In the genomic region with DNA sequence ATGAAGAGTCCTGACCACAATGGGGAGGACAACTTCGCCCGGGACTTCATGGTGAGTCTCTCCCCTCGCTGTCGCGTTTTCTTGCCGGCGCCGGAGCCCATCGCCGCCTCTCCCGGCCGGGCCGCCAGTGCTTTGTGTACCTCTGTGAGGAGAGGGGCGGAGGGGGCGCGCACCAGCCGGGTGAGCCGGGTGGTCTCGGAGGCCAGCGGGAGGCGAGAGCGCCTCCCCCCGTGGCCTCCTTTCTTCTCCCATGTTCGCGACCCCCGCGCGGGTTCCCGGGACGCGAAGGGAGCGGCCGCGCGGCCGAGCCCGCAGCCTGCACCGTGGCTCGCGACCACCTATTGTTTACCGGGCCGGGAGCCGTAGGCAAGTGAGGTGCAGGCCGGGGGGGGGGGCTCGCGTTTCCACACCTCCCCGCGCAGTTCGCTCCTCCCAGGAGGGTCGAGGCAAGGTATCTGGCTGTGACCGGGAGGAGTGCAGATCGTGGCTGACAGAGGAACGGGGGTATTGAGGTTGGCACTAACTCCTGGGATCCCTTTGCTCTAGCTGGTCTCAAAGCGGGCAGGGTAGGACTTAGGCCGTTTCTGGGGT, we compare ENCODE assay signal across 8 cellular contexts. TPM values are rescaled to one million over a fixed set of nuclear protein-coding genes. Genes with fewer than 3 reads are reported as not detected.
DNase-seq lines count a peak whose midpoint lies in the region; ATAC-seq, FAIRE-seq and TF ChIP-seq lines count a peak whose summit lies in the region.

No MANE protein-coding gene starts in this region.

- H2AFZ ChIP-seq in IMR-90 (replicated peaks; ENCODE audit: low read length, poor library complexity) = peak overlapping the region; percentile 89

- dilution Hi-C loops in IMR-90 (cut with HindIII; ENCODE audit: low sequenced_read_pairs, unreplicated experiment) = no loop called here

- ATAC-seq in IMR-90 (ENCODE audit: low read depth) = peak; percentile 0; the same call in 1 of the 2 replicates
- ATAC-seq in GM18520 (IDR thresholded peaks at IDR 0.05; ENCODE audit: unreplicated experiment) = no peak

- TF ChIP-seq CTCF in AG04450 (IDR thresholded peaks at IDR 0.05; ENCODE audit: low read depth, low read length) (no peak), IMR-90 (conservative IDR thresholded peaks at IDR 0.05; ENCODE audit: low read depth, low read length) (no peak)

- peak overlapping the region; percentile 99 for H3K56ac ChIP-seq in IMR-90 (ENCODE audit: extremely low read depth, insufficient read depth, low read length)

- in situ Hi-C loops in IMR-90 (cut with MboI; ENCODE audit: low sequenced_read_pairs) = no loop called here

- peak overlapping the region; percentile 100 for H3K9ac ChIP-seq in IMR-90 (ENCODE audit: low read depth, low read length)
- peak overlapping the region; percentile 93 to 99 (median 98) for H3K9ac ChIP-seq in skeletal muscle tissue (ENCODE audit: low read depth in 1 of 3, low read length in 3 of 3)

- peaks cover 0 to 36% of the 10 kb centered on the region in 2 experiments; a peak in 2 of 4 replicates for H3K79me1 ChIP-seq in IMR-90 (ENCODE audit: low read depth in 1 of 2, low read length in 2 of 2)

- H3K18ac ChIP-seq in IMR-90 (ENCODE audit: low read depth, low read length) = peak overlapping the region; percentile 89

- POLR2A ChIA-PET in AG04450 (lab: Yijun Ruan, JAX) = interaction anchor here (0.5 to 1.3 kb wide), 4 partner anchors 124 to 261 kb away, joined by 3 to 8 read pairs (median 4); no protein-coding TSS in a partner anchor
- POLR2A ChIA-PET in IMR-90 (lab: Charles Lee; ENCODE audit: unreplicated experiment) = no interaction called here

- no peak for TF ChIP-seq RAD21 in IMR-90 (IDR thresholded peaks at IDR 0.05; ENCODE audit: low read length)

- 0% methylated on average over 13 of the region's 55 CpGs; no CpG with 5 or more reads in 1 of the 2 experiments for WGBS in IMR-90 (ENCODE audit: extremely low coverage in 2 of 2, insufficient read length in 1 of 2), 2 experiments

- no peak for FAIRE-seq in GM19239 (lab: Jason Lieb, UNC)

- H3K27me3 ChIP-seq in AG04450 (ENCODE audit: control insufficient read depth, insufficient read depth, low read length) (no peaks in the 10 kb centered on the region), IMR-90 (ENCODE audit: control insufficient read depth, insufficient read depth, low read length) (no peaks in the 10 kb centered on the region), skeletal muscle tissue (ENCODE audit: control insufficient read depth in 3 of 3, insufficient read depth in 3 of 3, low read length in 3 of 3) (no peaks in the 10 kb centered on the region)

- peaks cover 33% of the 10 kb centered on the region for H4K20me1 ChIP-seq in IMR-90 (ENCODE audit: insufficient read depth, low read length)

- DNase-seq in AG04450 (ENCODE audit: low read depth, low spot score) (no peak), GM19239 (ENCODE audit: insufficient read length, low spot score) (peak; percentile 28), IMR-90 (no peak), SW480 (ENCODE audit: low spot score) (peak; percentile 88), astrocyte of the hippocampus (ENCODE audit: low read depth, low spot score) (peak; percentile 67)

- peaks cover 9% of the 10 kb centered on the region; the same call in 1 of the 2 replicates for H3K9me3 ChIP-seq in AG04450 (ENCODE audit: control insufficient read depth, insufficient read depth, low read length)
- H3K9me3 ChIP-seq in IMR-90 (ENCODE audit: control insufficient read depth, insufficient read depth, low read length) = no peaks in the 10 kb centered on the region
- H3K9me3 ChIP-seq in skeletal muscle tissue (ENCODE audit: control insufficient read depth in 3 of 3, low read length in 3 of 3) = no peaks in the 10 kb centered on the region

- peak overlapping the region; percentile 100 for H2AK9ac ChIP-seq in IMR-90 (replicated peaks; ENCODE audit: low read depth, low read length, poor library complexity)

- H3K4me1 ChIP-seq in IMR-90 (ENCODE audit: control insufficient read depth, insufficient read depth, low read length) = peaks cover 10% of the 10 kb centered on the region
- peaks cover 0 to 10% (median 8%) of the 10 kb centered on the region in 3 donors for H3K4me1 ChIP-seq in skeletal muscle tissue (ENCODE audit: control insufficient read depth in 3 of 3, insufficient read depth in 3 of 3, low read length in 3 of 3)

- H2AK5ac ChIP-seq in IMR-90 (ENCODE audit: low read depth, low read length) = peak overlapping the region; percentile 98

- peaks cover 13% of the 10 kb centered on the region; the same call in 1 of the 2 replicates for H3K9me1 ChIP-seq in IMR-90 (ENCODE audit: insufficient read depth, low read length)

- H3K14ac ChIP-seq in IMR-90 (replicated peaks; ENCODE audit: low read depth, low read length) = peak overlapping the region; percentile 99

- H3K27ac ChIP-seq in AG04450 (ENCODE audit: low read depth, low read length) (peak overlapping the region; percentile 84), IMR-90 (ENCODE audit: insufficient read depth, low read length) (peak overlapping the region; percentile 99), skeletal muscle tissue (ENCODE audit: low read depth, low read length) (peak overlapping the region; percentile 96)

- H4K8ac ChIP-seq in IMR-90 (ENCODE audit: low read depth in 2 of 2, low read length in 2 of 2) = peak overlapping the region; percentile 96 to 98

- peak overlapping the region; percentile 10; the same call in 1 of the 2 replicates for H2BK20ac ChIP-seq in IMR-90 (ENCODE audit: low read depth, low read length)

- TF ChIP-seq POLR2A in IMR-90 (IDR thresholded peaks at IDR 0.05; ENCODE audit: low read depth, low read length) = 0 out of 2 replicates have a peak, but pooled peaks have one; percentile 17

- H3K36me3 ChIP-seq in IMR-90 (ENCODE audit: control insufficient read depth, insufficient read depth, low read length) (no peaks in the 10 kb centered on the region), skeletal muscle tissue (ENCODE audit: control insufficient read depth in 3 of 3, insufficient read depth in 3 of 3, low read length in 3 of 3) (no peaks in the 10 kb centered on the region)

- H3K4ac ChIP-seq in IMR-90 (ENCODE audit: low read depth, low read length) = peak overlapping the region; percentile 99

- BruUV-seq in IMR-90 (replicated peaks; lab: Mats Ljungman, UMichigan) = no TSS peak

- H3K4me3 ChIP-seq in AG04450 (ENCODE audit: low read depth, low read length) (peak overlapping the region; percentile 99), IMR-90 (ENCODE audit: insufficient read depth, low read depth, low read length) (peak overlapping the region; percentile 87), iPS-11a (ENCODE audit: low read depth, low read length) (peak overlapping the region; percentile 96), skeletal muscle tissue (ENCODE audit: low read length in 3 of 3) (peak overlapping the region; percentile 93 to 97 (median 94))

- intact Hi-C loops in IMR-90 (cut with micrococcal nuclease) = loop anchor here (5.0 kb wide), 2 partner anchors 125 to 175 kb away; no protein-coding TSS in a partner anchor

- H2BK5ac ChIP-seq in IMR-90 (ENCODE audit: low read depth, low read length, poor library complexity, severe bottlenecking) = peak overlapping the region; percentile 96

- peak overlapping the region; percentile 89 for H2BK120ac ChIP-seq in IMR-90 (ENCODE audit: low read depth, low read length)

- peak overlapping the region; percentile 99 for H4K91ac ChIP-seq in IMR-90 (ENCODE audit: insufficient read depth, low read depth, low read length)

- peak overlapping the region; percentile 92 for H2BK15ac ChIP-seq in IMR-90 (ENCODE audit: low read depth, low read length)

- CTCF ChIA-PET in AG04450 (lab: Charles Lee) = no interaction called here
- CTCF ChIA-PET in IMR-90 (lab: Yijun Ruan, JAX) = no interaction called here

- H4K5ac ChIP-seq in IMR-90 (ENCODE audit: low read depth, low read length) = peak overlapping the region; percentile 99

- H3K4me2 ChIP-seq in IMR-90 (ENCODE audit: low read depth, low read length) = peak overlapping the region; percentile 81

- H3K23ac ChIP-seq in IMR-90 (ENCODE audit: low read depth, low read length) = peak overlapping the region; percentile 99

TF ChIP-seq in IMR-90, 13 proteins besides CTCF, POLR2A, EP300 and RAD21:
- no peak for TF ChIP-seq SMC3 (IDR thresholded peaks at IDR 0.05; ENCODE audit: low read depth, low read length)
- TF ChIP-seq MXI1 (IDR thresholded peaks at IDR 0.05; ENCODE audit: borderline replicate concordance, low read depth, low read length) = no peak
- TF ChIP-seq NFE2L2 (IDR thresholded peaks at IDR 0.05; ENCODE audit: low read depth, low read length) = no peak
- no peak for TF ChIP-seq MAZ (IDR thresholded peaks at IDR 0.05; ENCODE audit: borderline replicate concordance, low read depth, low read length)
- TF ChIP-seq, protein P1, sequence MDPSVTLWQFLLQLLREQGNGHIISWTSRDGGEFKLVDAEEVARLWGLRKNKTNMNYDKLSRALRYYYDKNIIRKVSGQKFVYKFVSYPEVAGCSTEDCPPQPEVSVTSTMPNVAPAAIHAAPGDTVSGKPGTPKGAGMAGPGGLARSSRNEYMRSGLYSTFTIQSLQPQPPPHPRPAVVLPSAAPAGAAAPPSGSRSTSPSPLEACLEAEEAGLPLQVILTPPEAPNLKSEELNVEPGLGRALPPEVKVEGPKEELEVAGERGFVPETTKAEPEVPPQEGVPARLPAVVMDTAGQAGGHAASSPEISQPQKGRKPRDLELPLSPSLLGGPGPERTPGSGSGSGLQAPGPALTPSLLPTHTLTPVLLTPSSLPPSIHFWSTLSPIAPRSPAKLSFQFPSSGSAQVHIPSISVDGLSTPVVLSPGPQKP (IDR thresholded peaks at IDR 0.05; ENCODE audit: borderline replicate concordance, low read depth, low read length) = no peak

RNA-seq across cellular contexts. Expression of a gene that starts 0.6 kb away (rescaled TPM):
- 41.4 and 45.3 TPM in 2 replicates for polyA plus RNA-seq in AG04450 (2011; rRNA removed)
- 31.0 and 51.6 TPM in 2 replicates for polyA minus RNA-seq in AG04450 (2011; rRNA and poly(A)+ RNA removed)
- total RNA-seq in IMR-90 (2012; rRNA removed) = 24.7 and 32.2 TPM in 2 replicates
- 28.7 and 31.0 TPM in 2 replicates for polyA plus RNA-seq in IMR-90 (2012; rRNA removed)
- polyA plus RNA-seq in IMR-90 (2012; cell fraction: cytosol; rRNA removed) = 5.7 and 6.4 TPM in 2 replicates
- polyA plus RNA-seq in IMR-90 (2012; cell fraction: nucleus; rRNA removed; ENCODE audit: low replicate concordance) = 5.1 and 67.4 TPM in 2 replicates
- total RNA-seq in skeletal muscle tissue = 93.9 TPM

Comparison
In these comparisons a context has a peak if more than half of its experiments do, and no peak if none do; other contexts are left out.
1. DNase-seq: peak in GM19239 (single experiment), SW480 (single experiment) and astrocyte of the hippocampus (single experiment); none in AG04450 (single experiment) and IMR-90 (single experiment).
2. Peak in every context shown above with its lines, with median percentiles within 50 percentile points of each other: H3K27ac ChIP-seq and H3K4me3 ChIP-seq.